1 cellular context compared by ENCODE assay signal in the genomic region with DNA sequence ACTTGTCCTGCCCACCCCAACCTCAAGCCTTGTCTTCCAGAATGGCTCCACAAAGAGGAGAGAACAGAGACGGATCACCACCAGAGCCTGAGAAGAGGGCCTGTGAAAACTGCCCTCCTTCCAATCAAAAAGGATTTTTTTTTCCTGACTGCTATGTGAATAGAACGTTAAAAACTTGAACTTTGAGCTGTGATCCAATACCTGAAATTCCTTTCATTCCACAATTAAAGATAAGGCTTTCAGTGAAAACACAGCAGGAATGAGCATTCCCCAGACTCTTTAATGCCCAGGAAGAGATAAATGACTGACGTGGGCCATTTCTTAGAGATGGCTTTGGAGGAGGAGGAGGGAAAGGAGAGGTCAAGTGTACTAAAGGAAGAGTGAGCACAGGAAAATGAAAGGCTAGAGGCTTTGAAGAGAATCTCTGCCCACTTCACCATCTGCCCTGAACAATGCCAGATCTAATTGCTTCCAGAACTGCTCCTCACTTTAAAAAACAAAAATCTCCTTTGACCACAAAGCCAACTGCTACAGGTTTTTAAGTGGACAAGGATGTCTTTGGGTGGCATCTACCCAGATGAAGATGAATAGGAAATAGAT.
A peak's percentile ranks its signal among the peaks of the same experiment; 100 is the strongest.
TF ChIP-seq lines count a peak whose summit lies in the region.

No MANE protein-coding gene starts in this region.

TF ChIP-seq in HepG2, 621 proteins besides CTCF, POLR2A, EP300 and RAD21 (continued from another document and continues in another):
- TF ChIP-seq DPF2 (CRISPR knock-in tag; IDR thresholded peaks at IDR 0.05; ENCODE audit: borderline replicate concordance, low read depth) (peak; percentile 82), ATF7 (IDR thresholded peaks at IDR 0.05) (no peak), ATF7 (CRISPR knock-in tag; IDR thresholded peaks at IDR 0.05) (no peak), ZNF30 (CRISPR knock-in tag; IDR thresholded peaks at IDR 0.05) (no peak), ZFP62 (CRISPR knock-in tag; IDR thresholded peaks at IDR 0.05) (no peak), TGIF2 (CRISPR knock-in tag; IDR thresholded peaks at IDR 0.05) (0 out of 2 replicates have a peak, but pooled peaks have one; percentile 23), SPEN (CRISPR knock-in tag; IDR thresholded peaks at IDR 0.05; ENCODE audit: low read depth) (no peak), ZNF235 (CRISPR knock-in tag; IDR thresholded peaks at IDR 0.05; ENCODE audit: borderline replicate concordance) (no peak), SIN3B (IDR thresholded peaks at IDR 0.05; ENCODE audit: low read length) (no peak), ZMYM2 (CRISPR knock-in tag; IDR thresholded peaks at IDR 0.05) (no peak), DNMT3B (CRISPR knock-in tag; conservative IDR thresholded peaks at IDR 0.05) (no peak), HNRNPL (IDR thresholded peaks at IDR 0.05; ENCODE audit: low read depth, low read length) (no peak), TCF12 (IDR thresholded peaks at IDR 0.05) (no peak), TCF12 (CRISPR knock-in tag; IDR thresholded peaks at IDR 0.05) (no peak), NFYB (CRISPR knock-in tag; IDR thresholded peaks at IDR 0.05) (no peak), ZNF883 (CRISPR knock-in tag; IDR thresholded peaks at IDR 0.05; ENCODE audit: not compliant biosample characterization) (no peak), FOXK2 (IDR thresholded peaks at IDR 0.05) (no peak), ZNF776 (CRISPR knock-in tag; IDR thresholded peaks at IDR 0.05) (no peak), ZNF720 (CRISPR knock-in tag; IDR thresholded peaks at IDR 0.05) (no peak), RXRB (CRISPR knock-in tag; IDR thresholded peaks at IDR 0.05; ENCODE audit: borderline replicate concordance) (peak; percentile 77), PCBP2 (optimal IDR thresholded peaks at IDR 0.05; ENCODE audit: low read depth, low read length, poor library complexity, severe bottlenecking) (no peak), ZNF333 (CRISPR knock-in tag; IDR thresholded peaks at IDR 0.05; ENCODE audit: borderline replicate concordance) (no peak), ELF1 (CRISPR knock-in tag; IDR thresholded peaks at IDR 0.05) (no peak), PRPF4 (IDR thresholded peaks at IDR 0.05; ENCODE audit: low read depth, low read length, poor library complexity, severe bottlenecking) (no peak), ARNT (IDR thresholded peaks at IDR 0.05) (no peak), SIN3A (IDR thresholded peaks at IDR 0.05; ENCODE audit: borderline replicate concordance, low read depth, low read length) (no peak), GLI4 (CRISPR knock-in tag; IDR thresholded peaks at IDR 0.05; ENCODE audit: borderline replicate concordance) (no peak), EEA1 (CRISPR knock-in tag; IDR thresholded peaks at IDR 0.05; ENCODE audit: borderline replicate concordance) (no peak), ZNF484 (CRISPR knock-in tag; IDR thresholded peaks at IDR 0.05; ENCODE audit: borderline replicate concordance, low read depth) (no peak), KAT8 (CRISPR knock-in tag; IDR thresholded peaks at IDR 0.05) (peak; percentile 54; the same call in 1 of the 2 replicates), ZNF430 (CRISPR knock-in tag; IDR thresholded peaks at IDR 0.05) (no peak), JUND (CRISPR knock-in tag; IDR thresholded peaks at IDR 0.05) (no peak), TEAD2 (CRISPR knock-in tag; IDR thresholded peaks at IDR 0.05) (no peak), ZNF660 (CRISPR knock-in tag; IDR thresholded peaks at IDR 0.05; ENCODE audit: borderline replicate concordance, low read depth) (no peak), ZNF33A (CRISPR knock-in tag; IDR thresholded peaks at IDR 0.05; ENCODE audit: borderline replicate concordance) (no peak), FOXK1 (CRISPR knock-in tag; IDR thresholded peaks at IDR 0.05; ENCODE audit: borderline replicate concordance, low read depth) (no peak), U2AF1 (optimal IDR thresholded peaks at IDR 0.05; ENCODE audit: low read depth, low read length) (no peak), ZNF563 (CRISPR knock-in tag; IDR thresholded peaks at IDR 0.05) (no peak), SNRNP70 (IDR thresholded peaks at IDR 0.05; ENCODE audit: low read depth, low read length) (no peak), ZNF7 (CRISPR knock-in tag; IDR thresholded peaks at IDR 0.05) (no peak), HMG20A (CRISPR knock-in tag; IDR thresholded peaks at IDR 0.05; ENCODE audit: borderline replicate concordance) (peak; percentile 81; the same call in 1 of the 2 replicates), MXI1 (IDR thresholded peaks at IDR 0.05; ENCODE audit: borderline replicate concordance, low read depth, low read length) (no peak), HDAC2 (CRISPR knock-in tag; IDR thresholded peaks at IDR 0.05) (peak; percentile 76), EZH2 (conservative IDR thresholded peaks at IDR 0.05; ENCODE audit: low read depth, low read length) (no peak)
- TF ChIP-seq, protein P1, sequence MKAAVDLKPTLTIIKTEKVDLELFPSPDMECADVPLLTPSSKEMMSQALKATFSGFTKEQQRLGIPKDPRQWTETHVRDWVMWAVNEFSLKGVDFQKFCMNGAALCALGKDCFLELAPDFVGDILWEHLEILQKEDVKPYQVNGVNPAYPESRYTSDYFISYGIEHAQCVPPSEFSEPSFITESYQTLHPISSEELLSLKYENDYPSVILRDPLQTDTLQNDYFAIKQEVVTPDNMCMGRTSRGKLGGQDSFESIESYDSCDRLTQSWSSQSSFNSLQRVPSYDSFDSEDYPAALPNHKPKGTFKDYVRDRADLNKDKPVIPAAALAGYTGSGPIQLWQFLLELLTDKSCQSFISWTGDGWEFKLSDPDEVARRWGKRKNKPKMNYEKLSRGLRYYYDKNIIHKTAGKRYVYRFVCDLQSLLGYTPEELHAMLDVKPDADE (CRISPR knock-in tag; IDR thresholded peaks at IDR 0.05): no peak
- TF ChIP-seq, protein P2, sequence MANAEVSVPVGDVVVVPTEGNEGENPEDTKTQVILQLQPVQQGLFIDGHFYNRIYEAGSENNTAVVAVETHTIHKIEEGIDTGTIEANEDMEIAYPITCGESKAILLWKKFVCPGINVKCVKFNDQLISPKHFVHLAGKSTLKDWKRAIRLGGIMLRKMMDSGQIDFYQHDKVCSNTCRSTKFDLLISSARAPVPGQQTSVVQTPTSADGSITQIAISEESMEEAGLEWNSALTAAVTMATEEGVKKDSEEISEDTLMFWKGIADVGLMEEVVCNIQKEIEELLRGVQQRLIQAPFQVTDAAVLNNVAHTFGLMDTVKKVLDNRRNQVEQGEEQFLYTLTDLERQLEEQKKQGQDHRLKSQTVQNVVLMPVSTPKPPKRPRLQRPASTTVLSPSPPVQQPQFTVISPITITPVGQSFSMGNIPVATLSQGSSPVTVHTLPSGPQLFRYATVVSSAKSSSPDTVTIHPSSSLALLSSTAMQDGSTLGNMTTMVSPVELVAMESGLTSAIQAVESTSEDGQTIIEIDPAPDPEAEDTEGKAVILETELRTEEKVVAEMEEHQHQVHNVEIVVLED (CRISPR knock-in tag; IDR thresholded peaks at IDR 0.05; ENCODE audit: borderline replicate concordance): no peak
- TF ChIP-seq, protein P3, sequence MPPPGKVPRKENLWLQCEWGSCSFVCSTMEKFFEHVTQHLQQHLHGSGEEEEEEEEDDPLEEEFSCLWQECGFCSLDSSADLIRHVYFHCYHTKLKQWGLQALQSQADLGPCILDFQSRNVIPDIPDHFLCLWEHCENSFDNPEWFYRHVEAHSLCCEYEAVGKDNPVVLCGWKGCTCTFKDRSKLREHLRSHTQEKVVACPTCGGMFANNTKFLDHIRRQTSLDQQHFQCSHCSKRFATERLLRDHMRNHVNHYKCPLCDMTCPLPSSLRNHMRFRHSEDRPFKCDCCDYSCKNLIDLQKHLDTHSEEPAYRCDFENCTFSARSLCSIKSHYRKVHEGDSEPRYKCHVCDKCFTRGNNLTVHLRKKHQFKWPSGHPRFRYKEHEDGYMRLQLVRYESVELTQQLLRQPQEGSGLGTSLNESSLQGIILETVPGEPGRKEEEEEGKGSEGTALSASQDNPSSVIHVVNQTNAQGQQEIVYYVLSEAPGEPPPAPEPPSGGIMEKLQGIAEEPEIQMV (CRISPR knock-in tag; IDR thresholded peaks at IDR 0.05; ENCODE audit: low read depth): no peak; the same call in 1 of the 2 replicates
- TF ChIP-seq, protein P4, sequence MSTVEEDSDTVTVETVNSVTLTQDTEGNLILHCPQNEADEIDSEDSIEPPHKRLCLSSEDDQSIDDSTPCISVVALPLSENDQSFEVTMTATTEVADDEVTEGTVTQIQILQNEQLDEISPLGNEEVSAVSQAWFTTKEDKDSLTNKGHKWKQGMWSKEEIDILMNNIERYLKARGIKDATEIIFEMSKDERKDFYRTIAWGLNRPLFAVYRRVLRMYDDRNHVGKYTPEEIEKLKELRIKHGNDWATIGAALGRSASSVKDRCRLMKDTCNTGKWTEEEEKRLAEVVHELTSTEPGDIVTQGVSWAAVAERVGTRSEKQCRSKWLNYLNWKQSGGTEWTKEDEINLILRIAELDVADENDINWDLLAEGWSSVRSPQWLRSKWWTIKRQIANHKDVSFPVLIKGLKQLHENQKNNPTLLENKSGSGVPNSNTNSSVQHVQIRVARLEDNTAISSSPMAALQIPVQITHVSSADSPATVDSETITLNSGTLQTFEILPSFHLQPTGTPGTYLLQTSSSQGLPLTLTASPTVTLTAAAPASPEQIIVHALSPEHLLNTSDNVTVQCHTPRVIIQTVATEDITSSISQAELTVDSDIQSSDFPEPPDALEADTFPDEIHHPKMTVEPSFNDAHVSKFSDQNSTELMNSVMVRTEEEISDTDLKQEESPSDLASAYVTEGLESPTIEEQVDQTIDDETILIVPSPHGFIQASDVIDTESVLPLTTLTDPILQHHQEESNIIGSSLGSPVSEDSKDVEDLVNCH (CRISPR knock-in tag; IDR thresholded peaks at IDR 0.05): no peak
- TF ChIP-seq, protein P5, sequence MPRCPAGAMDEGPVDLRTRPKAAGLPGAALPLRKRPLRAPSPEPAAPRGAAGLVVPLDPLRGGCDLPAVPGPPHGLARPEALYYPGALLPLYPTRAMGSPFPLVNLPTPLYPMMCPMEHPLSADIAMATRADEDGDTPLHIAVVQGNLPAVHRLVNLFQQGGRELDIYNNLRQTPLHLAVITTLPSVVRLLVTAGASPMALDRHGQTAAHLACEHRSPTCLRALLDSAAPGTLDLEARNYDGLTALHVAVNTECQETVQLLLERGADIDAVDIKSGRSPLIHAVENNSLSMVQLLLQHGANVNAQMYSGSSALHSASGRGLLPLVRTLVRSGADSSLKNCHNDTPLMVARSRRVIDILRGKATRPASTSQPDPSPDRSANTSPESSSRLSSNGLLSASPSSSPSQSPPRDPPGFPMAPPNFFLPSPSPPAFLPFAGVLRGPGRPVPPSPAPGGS (CRISPR knock-in tag; IDR thresholded peaks at IDR 0.05): no peak
- TF ChIP-seq, protein P6, sequence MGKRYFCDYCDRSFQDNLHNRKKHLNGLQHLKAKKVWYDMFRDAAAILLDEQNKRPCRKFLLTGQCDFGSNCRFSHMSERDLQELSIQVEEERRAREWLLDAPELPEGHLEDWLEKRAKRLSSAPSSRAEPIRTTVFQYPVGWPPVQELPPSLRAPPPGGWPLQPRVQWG (CRISPR knock-in tag; IDR thresholded peaks at IDR 0.05; ENCODE audit: borderline replicate concordance, low read depth): no peak
- TF ChIP-seq, protein P7, sequence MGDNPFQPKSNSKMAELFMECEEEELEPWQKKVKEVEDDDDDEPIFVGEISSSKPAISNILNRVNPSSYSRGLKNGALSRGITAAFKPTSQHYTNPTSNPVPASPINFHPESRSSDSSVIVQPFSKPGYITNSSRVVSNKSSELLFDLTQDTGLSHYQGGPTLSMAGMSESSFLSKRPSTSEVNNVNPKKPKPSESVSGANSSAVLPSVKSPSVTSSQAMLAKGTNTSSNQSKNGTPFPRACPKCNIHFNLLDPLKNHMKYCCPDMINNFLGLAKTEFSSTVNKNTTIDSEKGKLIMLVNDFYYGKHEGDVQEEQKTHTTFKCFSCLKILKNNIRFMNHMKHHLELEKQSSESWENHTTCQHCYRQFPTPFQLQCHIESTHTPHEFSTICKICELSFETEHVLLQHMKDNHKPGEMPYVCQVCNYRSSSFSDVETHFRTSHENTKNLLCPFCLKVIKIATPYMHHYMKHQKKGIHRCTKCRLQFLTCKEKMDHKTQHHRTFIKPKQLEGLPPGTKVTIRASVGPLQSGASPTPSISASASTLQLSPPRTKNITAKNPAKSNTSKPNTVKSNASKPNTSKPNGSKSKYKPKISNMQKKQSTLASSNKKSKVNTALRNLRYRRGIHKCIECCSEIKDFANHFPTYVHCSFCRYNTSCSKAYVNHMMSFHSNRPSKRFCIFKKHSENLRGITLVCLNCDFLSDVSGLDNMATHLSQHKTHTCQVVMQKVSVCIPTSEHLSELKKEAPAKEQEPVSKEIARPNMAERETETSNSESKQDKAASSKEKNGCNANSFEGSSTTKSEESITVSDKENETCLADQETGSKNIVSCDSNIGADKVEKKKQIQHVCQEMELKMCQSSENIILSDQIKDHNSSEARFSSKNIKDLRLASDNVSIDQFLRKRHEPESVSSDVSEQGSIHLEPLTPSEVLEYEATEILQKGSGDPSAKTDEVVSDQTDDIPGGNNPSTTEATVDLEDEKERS (CRISPR knock-in tag; IDR thresholded peaks at IDR 0.05): 0 out of 2 replicates have a peak, but pooled peaks have one; percentile 42
- TF ChIP-seq, protein P8, sequence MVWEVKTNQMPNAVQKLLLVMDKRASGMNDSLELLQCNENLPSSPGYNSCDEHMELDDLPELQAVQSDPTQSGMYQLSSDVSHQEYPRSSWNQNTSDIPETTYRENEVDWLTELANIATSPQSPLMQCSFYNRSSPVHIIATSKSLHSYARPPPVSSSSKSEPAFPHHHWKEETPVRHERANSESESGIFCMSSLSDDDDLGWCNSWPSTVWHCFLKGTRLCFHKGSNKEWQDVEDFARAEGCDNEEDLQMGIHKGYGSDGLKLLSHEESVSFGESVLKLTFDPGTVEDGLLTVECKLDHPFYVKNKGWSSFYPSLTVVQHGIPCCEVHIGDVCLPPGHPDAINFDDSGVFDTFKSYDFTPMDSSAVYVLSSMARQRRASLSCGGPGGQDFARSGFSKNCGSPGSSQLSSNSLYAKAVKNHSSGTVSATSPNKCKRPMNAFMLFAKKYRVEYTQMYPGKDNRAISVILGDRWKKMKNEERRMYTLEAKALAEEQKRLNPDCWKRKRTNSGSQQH (CRISPR knock-in tag; IDR thresholded peaks at IDR 0.05; ENCODE audit: low read depth): no peak
- TF ChIP-seq, protein P9, sequence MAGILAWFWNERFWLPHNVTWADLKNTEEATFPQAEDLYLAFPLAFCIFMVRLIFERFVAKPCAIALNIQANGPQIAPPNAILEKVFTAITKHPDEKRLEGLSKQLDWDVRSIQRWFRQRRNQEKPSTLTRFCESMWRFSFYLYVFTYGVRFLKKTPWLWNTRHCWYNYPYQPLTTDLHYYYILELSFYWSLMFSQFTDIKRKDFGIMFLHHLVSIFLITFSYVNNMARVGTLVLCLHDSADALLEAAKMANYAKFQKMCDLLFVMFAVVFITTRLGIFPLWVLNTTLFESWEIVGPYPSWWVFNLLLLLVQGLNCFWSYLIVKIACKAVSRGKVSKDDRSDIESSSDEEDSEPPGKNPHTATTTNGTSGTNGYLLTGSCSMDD (CRISPR knock-in tag; IDR thresholded peaks at IDR 0.05): no peak
- TF ChIP-seq, protein P10, sequence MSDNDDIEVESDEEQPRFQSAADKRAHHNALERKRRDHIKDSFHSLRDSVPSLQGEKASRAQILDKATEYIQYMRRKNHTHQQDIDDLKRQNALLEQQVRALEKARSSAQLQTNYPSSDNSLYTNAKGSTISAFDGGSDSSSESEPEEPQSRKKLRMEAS (IDR thresholded peaks at IDR 0.05): no peak
- TF ChIP-seq, protein P11, sequence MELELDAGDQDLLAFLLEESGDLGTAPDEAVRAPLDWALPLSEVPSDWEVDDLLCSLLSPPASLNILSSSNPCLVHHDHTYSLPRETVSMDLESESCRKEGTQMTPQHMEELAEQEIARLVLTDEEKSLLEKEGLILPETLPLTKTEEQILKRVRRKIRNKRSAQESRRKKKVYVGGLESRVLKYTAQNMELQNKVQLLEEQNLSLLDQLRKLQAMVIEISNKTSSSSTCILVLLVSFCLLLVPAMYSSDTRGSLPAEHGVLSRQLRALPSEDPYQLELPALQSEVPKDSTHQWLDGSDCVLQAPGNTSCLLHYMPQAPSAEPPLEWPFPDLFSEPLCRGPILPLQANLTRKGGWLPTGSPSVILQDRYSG (CRISPR knock-in tag; IDR thresholded peaks at IDR 0.05): no peak
